Comparison of ENCODE assay signal across 23 cellular contexts in the genomic region with DNA sequence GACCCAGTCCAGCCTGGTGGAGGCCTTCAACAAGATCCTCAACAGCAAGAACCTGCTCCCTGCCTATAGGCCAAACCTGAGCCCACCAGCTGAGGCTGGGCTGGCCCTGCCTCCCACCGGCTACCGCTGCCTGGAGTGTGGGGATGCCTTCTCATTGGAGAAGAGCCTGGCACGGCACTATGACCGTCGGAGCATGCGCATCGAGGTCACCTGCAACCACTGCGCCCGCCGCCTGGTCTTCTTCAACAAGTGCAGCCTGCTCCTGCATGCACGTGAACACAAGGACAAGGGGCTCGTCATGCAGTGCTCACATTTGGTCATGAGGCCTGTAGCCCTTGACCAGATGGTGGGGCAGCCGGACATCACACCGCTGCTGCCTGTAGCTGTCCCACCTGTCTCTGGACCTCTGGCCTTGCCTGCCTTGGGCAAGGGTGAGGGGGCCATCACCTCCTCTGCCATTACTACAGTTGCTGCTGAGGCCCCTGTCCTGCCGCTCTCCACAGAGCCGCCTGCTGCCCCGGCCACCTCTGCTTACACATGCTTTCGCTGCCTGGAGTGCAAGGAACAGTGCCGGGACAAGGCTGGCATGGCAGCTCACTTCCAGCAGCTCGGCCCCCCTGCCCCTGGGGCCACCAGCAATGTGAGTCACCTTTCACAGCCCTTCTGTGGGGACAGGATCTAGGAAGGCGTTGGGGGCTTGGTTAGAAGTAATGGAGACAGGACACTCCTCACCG.
"Had no signal": no experiment of that assay in that cellular context is flagged by ENCODE, and none has a peak within 500 bp of the region (broad histone marks: within the 10 kb centered on the region; RNA-seq: fewer than 3 reads in every experiment).

No MANE protein-coding gene starts in this region.

- H3K27ac ChIP-seq: epithelial cell of prostate, foreskin keratinocyte, psoas muscle, suprapubic skin, transverse colon, VCaP had no signal

- H3K27me3 ChIP-seq: foreskin keratinocyte, suprapubic skin, transverse colon had no signal

- H3K4me3 ChIP-seq: lung, psoas muscle, skin epidermis, suprapubic skin, transverse colon had no signal

- H3K9me3 Mint-ChIP-seq: activated naive CD8-positive, alpha-beta T cell treated with anti-CD3 and anti-CD28 coated beads, Interleukin-2, amount 10 ng/mL, durations not matched to agents 7 days and 5 days; effector memory CD8-positive, alpha-beta T cell; nephron progenitor cell; stimulated activated naive CD8-positive, alpha-beta T cell treated with anti-CD3 and anti-CD28 coated beads, Interleukin-15, amount 100 ng/mL, for 72 hours had no signal

- DNase-seq: activated CD4-positive, alpha-beta T cell treated with anti-CD3 and anti-CD28 coated beads, Interleukin-2, amount 50 U/mL, for 48 hours; activated naive CD4-positive, alpha-beta T cell; activated naive CD8-positive, alpha-beta T cell treated with anti-CD3 and anti-CD28 coated beads, Interleukin-2, amount 10 ng/mL, durations not matched to agents 7 days and 5 days; amygdala; effector memory CD8-positive, alpha-beta T cell; foreskin keratinocyte; glutamatergic neuron; hippocampal formation; islet precursor cell; nephron progenitor cell; psoas muscle; stimulated activated CD4-positive, alpha-beta T cell treated with anti-CD3 and anti-CD28 coated beads, Interleukin-15, amount 100 ng/mL, for 24 hours; stimulated activated CD4-positive, alpha-beta T cell treated with anti-CD3 and anti-CD28 coated beads, Interleukin-2, amount 100 ng/mL, for 48 hours; stimulated activated naive CD8-positive, alpha-beta T cell treated with anti-CD3 and anti-CD28 coated beads, Interleukin-15, amount 100 ng/mL, for 72 hours; T-helper 2 cell; transverse colon had no signal

- H3K27me3 Mint-ChIP-seq: activated naive CD8-positive, alpha-beta T cell treated with anti-CD3 and anti-CD28 coated beads, Interleukin-2, amount 10 ng/mL, durations not matched to agents 7 days and 5 days; effector memory CD8-positive, alpha-beta T cell; stimulated activated naive CD8-positive, alpha-beta T cell treated with anti-CD3 and anti-CD28 coated beads, Interleukin-15, amount 100 ng/mL, for 72 hours had no signal

- H3K4me1 ChIP-seq: foreskin keratinocyte had no signal

- H3K4me3 Mint-ChIP-seq: activated naive CD8-positive, alpha-beta T cell treated with anti-CD3 and anti-CD28 coated beads, Interleukin-2, amount 10 ng/mL, durations not matched to agents 7 days and 5 days; nephron progenitor cell; stimulated activated naive CD8-positive, alpha-beta T cell treated with anti-CD3 and anti-CD28 coated beads, Interleukin-15, amount 100 ng/mL, for 72 hours had no signal

- ATAC-seq: effector memory CD8-positive, alpha-beta T cell; foreskin keratinocyte; left lobe of liver; psoas muscle; right cardiac atrium; stimulated activated naive CD8-positive, alpha-beta T cell treated with anti-CD3 and anti-CD28 coated beads, Interleukin-15, amount 100 ng/mL, for 72 hours had no signal

- H3K9me3 ChIP-seq: psoas muscle, suprapubic skin, transverse colon had no signal
